In genomic region chr1:114979278-114979891, GRCh38 we compare ENCODE assay signal across 8 cellular contexts. TPM values are rescaled to one million over a fixed set of nuclear protein-coding genes. Genes with fewer than 3 reads are reported as not detected.
DNase-seq lines count a peak whose midpoint lies in the region; ATAC-seq, FAIRE-seq and TF ChIP-seq lines count a peak whose summit lies in the region.

No MANE protein-coding gene starts in this region.

- TF ChIP-seq EP300 in K562 (IDR thresholded peaks at IDR 0.05; ENCODE audit: low read length) = no peak

- DNase-seq in NK-92 treated with Interleukin-12 subunit alpha and Interleukin-12 subunit beta, amount 100 ng/mL, for 24 hours (lab: John Stamatoyannopoulos, UW) = peak; percentile 32
- DNase-seq in NK-92 (lab: John Stamatoyannopoulos, UW; ENCODE audit: unreplicated experiment) = no peak
- DNase-seq in NCI-H1092 (lab: John Stamatoyannopoulos, UW) = peak; percentile 34
- DNase-seq in T-helper 9 cell = peak; percentile 64
- peak; percentile 43 to 64 (median 58) for DNase-seq in K562 (ENCODE audit: extremely low read depth in 1 of 4, low spot score in 3 of 4)
- DNase-seq in iris pigment epithelial cell (ENCODE audit: low read depth) = peak; percentile 47
- DNase-seq in stimulated activated CD4-positive, alpha-beta T cell treated with anti-CD3 and anti-CD28 coated beads, Interleukin-15, amount 100 ng/mL, for 48 hours (ENCODE audit: low read depth in 2 of 2) = peak; percentile 3 to 42

- peak; percentile 67 to 81 (median 72) for TF ChIP-seq CTCF in K562 (IDR thresholded peaks at IDR 0.05 in 2 of 3, conservative IDR thresholded peaks at IDR 0.05 in 1 of 3; ENCODE audit: insufficient read depth in 2 of 3, low read depth in 1 of 3, low read length in 3 of 3)

- no peaks in the 10 kb centered on the region for H3K27me3 ChIP-seq in K562 (ENCODE audit: control insufficient read depth in 2 of 2, insufficient read depth in 2 of 2, low read length in 2 of 2)

- TF ChIP-seq RAD21 in K562 (CRISPR knock-in tag; conservative IDR thresholded peaks at IDR 0.05 in 1 of 2, IDR thresholded peaks at IDR 0.05 in 1 of 2) = peak; percentile 59 to 81

- no TSS peak for BruUV-seq in K562 (replicated peaks; lab: Mats Ljungman, UMichigan)

- in situ Hi-C loops in K562 (cut with MboI) = no loop called here

- TF ChIP-seq POLR2A in K562 (conservative IDR thresholded peaks at IDR 0.05) = no peak

- no peaks in the 10 kb centered on the region for H3K36me3 ChIP-seq in K562 (ENCODE audit: control insufficient read depth, insufficient read depth, low read length)

- no peak overlapping the region for H3K9ac ChIP-seq in K562 (ENCODE audit: insufficient read depth in 1 of 2, low read depth in 2 of 2, low read length in 2 of 2)

- no peak overlapping the region for H2AFZ ChIP-seq in K562 (ENCODE audit: low read depth, low read length)

- no peaks in the 10 kb centered on the region for H4K20me1 ChIP-seq in K562 (replicated peaks; ENCODE audit: control insufficient read depth, insufficient read depth, low read length)

- H3K4me3 ChIP-seq in K562 = no peak overlapping the region

- ATAC-seq in K562 (peak; percentile 63; the same call in 2 of the 3 replicates), HG02870 (IDR thresholded peaks at IDR 0.05; ENCODE audit: unreplicated experiment) (no peak)

- H3K9me3 ChIP-seq in K562 (replicated peaks; ENCODE audit: control insufficient read depth, insufficient read depth, low read depth, low read length) = no peaks in the 10 kb centered on the region

- H3K27ac ChIP-seq in K562 (ENCODE audit: extremely low read depth, low read depth, low read length) = no peak overlapping the region

- H3K4me2 ChIP-seq in K562 (ENCODE audit: insufficient read depth, low read length) = no peak overlapping the region

- POLR2A ChIA-PET in K562 (lab: Yijun Ruan, JAX) = no interaction called here

- no peaks in the 10 kb centered on the region for H3K79me2 ChIP-seq in K562 (ENCODE audit: control insufficient read depth, insufficient read depth, low read length)

- FAIRE-seq in K562 (lab: Jason Lieb, UNC) = peak; percentile 96

- no peaks in the 10 kb centered on the region for H3K4me1 ChIP-seq in K562 (replicated peaks in 1 of 2; ENCODE audit: control insufficient read depth in 2 of 2, insufficient read depth in 2 of 2, low read length in 2 of 2)

- intact Hi-C loops in K562 (cut with micrococcal nuclease) = loop anchor here (1.0 to 10.0 kb wide), 4 partner anchors 73 to 615 kb away; no protein-coding TSS in a partner anchor

- 9% methylated on average over 4 of the region's 4 CpGs for WGBS in K562 (ENCODE audit: insufficient coverage, low coverage, missing lambda C conversion rate)

- CTCF ChIA-PET in K562 (lab: Yijun Ruan, JAX; ENCODE audit: low intra/inter-chr PET ratio) = interaction anchor here (0.6 to 1.7 kb wide), 4 partner anchors 62 to 133 kb away, joined by 3 to 5 read pairs (median 3); no protein-coding TSS in a partner anchor

- no peaks in the 10 kb centered on the region for H3K9me1 ChIP-seq in K562 (ENCODE audit: control insufficient read depth, insufficient read depth, low read length)

TF ChIP-seq in K562, 482 proteins besides CTCF, POLR2A, EP300 and RAD21:
- TF ChIP-seq, protein P1, sequence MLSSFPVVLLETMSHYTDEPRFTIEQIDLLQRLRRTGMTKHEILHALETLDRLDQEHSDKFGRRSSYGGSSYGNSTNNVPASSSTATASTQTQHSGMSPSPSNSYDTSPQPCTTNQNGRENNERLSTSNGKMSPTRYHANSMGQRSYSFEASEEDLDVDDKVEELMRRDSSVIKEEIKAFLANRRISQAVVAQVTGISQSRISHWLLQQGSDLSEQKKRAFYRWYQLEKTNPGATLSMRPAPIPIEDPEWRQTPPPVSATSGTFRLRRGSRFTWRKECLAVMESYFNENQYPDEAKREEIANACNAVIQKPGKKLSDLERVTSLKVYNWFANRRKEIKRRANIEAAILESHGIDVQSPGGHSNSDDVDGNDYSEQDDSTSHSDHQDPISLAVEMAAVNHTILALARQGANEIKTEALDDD (IDR thresholded peaks at IDR 0.05) = no peak
- TF ChIP-seq ZNF668 (CRISPR knock-in tag; IDR thresholded peaks at IDR 0.05) (no peak), SMC3 (conservative IDR thresholded peaks at IDR 0.05; ENCODE audit: insufficient read depth, low read depth, low read length) (peak; percentile 74)
- TF ChIP-seq, protein P2, sequence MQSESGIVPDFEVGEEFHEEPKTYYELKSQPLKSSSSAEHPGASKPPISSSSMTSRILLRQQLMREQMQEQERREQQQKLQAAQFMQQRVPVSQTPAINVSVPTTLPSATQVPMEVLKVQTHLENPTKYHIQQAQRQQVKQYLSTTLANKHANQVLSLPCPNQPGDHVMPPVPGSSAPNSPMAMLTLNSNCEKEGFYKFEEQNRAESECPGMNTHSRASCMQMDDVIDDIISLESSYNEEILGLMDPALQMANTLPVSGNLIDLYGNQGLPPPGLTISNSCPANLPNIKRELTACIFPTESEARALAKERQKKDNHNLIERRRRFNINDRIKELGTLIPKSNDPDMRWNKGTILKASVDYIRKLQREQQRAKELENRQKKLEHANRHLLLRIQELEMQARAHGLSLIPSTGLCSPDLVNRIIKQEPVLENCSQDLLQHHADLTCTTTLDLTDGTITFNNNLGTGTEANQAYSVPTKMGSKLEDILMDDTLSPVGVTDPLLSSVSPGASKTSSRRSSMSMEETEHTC (IDR thresholded peaks at IDR 0.05) = no peak
- TF ChIP-seq, protein P3, sequence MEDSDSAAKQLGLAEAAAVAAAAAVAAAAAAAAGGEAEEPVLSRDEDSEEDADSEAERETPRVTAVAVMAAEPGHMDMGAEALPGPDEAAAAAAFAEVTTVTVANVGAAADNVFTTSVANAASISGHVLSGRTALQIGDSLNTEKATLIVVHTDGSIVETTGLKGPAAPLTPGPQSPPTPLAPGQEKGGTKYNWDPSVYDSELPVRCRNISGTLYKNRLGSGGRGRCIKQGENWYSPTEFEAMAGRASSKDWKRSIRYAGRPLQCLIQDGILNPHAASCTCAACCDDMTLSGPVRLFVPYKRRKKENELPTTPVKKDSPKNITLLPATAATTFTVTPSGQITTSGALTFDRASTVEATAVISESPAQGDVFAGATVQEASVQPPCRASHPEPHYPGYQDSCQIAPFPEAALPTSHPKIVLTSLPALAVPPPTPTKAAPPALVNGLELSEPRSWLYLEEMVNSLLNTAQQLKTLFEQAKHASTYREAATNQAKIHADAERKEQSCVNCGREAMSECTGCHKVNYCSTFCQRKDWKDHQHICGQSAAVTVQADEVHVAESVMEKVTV (CRISPR knock-in tag; IDR thresholded peaks at IDR 0.05) = 0 out of 2 replicates have a peak, but pooled peaks have one; percentile 29

RNA-seq across cellular contexts. Expression of gene TSHB, which starts 50.2 kb away (rescaled TPM):
- total RNA-seq in K562 (2011; cell fraction: chromatin; rRNA removed; ENCODE audit: low replicate concordance) = not detected in 2 replicates
- not detected in 2 replicates for total RNA-seq in K562 (2011; cell fraction: nucleolus; rRNA removed)
- not detected in 2 replicates for total RNA-seq in K562 (2011; cell fraction: nucleoplasm; rRNA removed)
- total RNA-seq in K562 (2014; rRNA removed) = not detected in 2 replicates
- not detected in 2 replicates for total RNA-seq in K562 (2014; rRNA removed; fragmentation: Illumina TruSeq; extraction: Trizol)
- total RNA-seq in K562 (2015; rRNA removed; fragmentation: Illumina TruSeq; extraction: Trizol) = not detected in 2 replicates
- total RNA-seq in K562 (2021) = not detected in 2 replicates
- polyA plus RNA-seq in K562 (2011; rRNA removed) = not detected in 2 replicates
- polyA plus RNA-seq in K562 (2011; cell fraction: cytosol; rRNA removed) = not detected in 2 replicates
- polyA plus RNA-seq in K562 (2011; cell fraction: nucleus; rRNA removed) = not detected in 2 replicates
- polyA plus RNA-seq in K562 (2012) = not detected in 2 replicates
- polyA plus RNA-seq in K562 (2014; fragmentation: Illumina TruSeq; extraction: Trizol) = not detected in 2 replicates
- polyA plus RNA-seq in K562 (2014; fragmentation: Nextera tagmentation; extraction: Ambion mirVana) = not detected
- not detected in 2 replicates for polyA plus RNA-seq in K562 (2014; rRNA removed)
- polyA minus RNA-seq in K562 (2011; rRNA and poly(A)+ RNA removed) = not detected in 2 replicates
- polyA minus RNA-seq in K562 (2011; cell fraction: cytosol; rRNA and poly(A)+ RNA removed) = not detected in 2 replicates
- not detected in 2 replicates for polyA minus RNA-seq in K562 (2011; cell fraction: nucleus; rRNA and poly(A)+ RNA removed)
